In the genomic region with DNA sequence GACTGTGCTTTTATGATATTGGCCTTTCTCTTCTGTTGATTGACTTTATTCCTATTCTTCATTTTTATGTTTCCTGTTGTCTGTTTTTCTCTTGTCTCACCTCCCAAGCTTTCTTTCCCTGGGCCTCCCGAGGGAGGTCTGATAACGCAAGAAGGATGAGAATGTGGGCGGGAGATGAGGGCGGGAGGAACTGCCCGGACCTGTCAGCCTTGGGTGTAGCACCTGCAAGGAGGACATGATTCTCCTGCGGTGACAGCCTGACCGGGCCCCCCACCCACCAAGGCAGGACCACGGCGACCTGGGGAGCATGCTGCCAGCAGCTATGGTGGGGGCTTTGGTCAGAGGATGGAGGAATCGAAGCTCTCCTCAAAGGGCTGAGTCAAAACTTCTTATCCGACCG, we compare ENCODE assay signal across 16 cellular contexts.
DNase-seq lines count a peak whose midpoint lies in the region; ATAC-seq and TF ChIP-seq lines count a peak whose summit lies in the region.
"Had no signal": no experiment of that assay in that cellular context is flagged by ENCODE, and none has a peak within 500 bp of the region (broad histone marks: within the 10 kb centered on the region; RNA-seq: fewer than 3 reads in every experiment).

No MANE protein-coding gene starts in this region.

- H3K27me3 ChIP-seq in DOHH2 (ENCODE audit: control insufficient read depth, low read length) (no peaks in the 10 kb centered on the region), spleen (replicated peaks in 1 of 7) (no peaks in the 10 kb centered on the region), vagina (no peaks in the 10 kb centered on the region)
- no peaks in the 10 kb centered on the region for H3K27me3 ChIP-seq in CD4-positive, alpha-beta memory T cell (ENCODE audit: insufficient read depth, low read length)
- H3K27me3 ChIP-seq: brain microvascular endothelial cell, neural progenitor cell, SJCRH30 had no signal

- no peaks in the 10 kb centered on the region for H3K4me1 Mint-ChIP-seq in CD4-positive, alpha-beta memory T cell

- H3K9me3 ChIP-seq in DOHH2 (ENCODE audit: control insufficient read depth, insufficient read depth, low read length) (no peaks in the 10 kb centered on the region), spleen (no peaks in the 10 kb centered on the region), vagina (no peaks in the 10 kb centered on the region)
- no peaks in the 10 kb centered on the region for H3K9me3 ChIP-seq in CD4-positive, alpha-beta memory T cell (ENCODE audit: control insufficient read depth in 1 of 2, low read length in 2 of 2)
- H3K9me3 ChIP-seq: SJCRH30 had no signal

- peaks cover 100% of the 10 kb centered on the region for H3K4me1 ChIP-seq in DOHH2 (ENCODE audit: control insufficient read depth, low read length)
- H3K4me1 ChIP-seq in spleen: peaks cover 37 to 100% (median 84%) of the 10 kb centered on the region in 6 donors
- peaks cover 7% of the 10 kb centered on the region for H3K4me1 ChIP-seq in vagina
- no peaks in the 10 kb centered on the region for H3K4me1 ChIP-seq in CD4-positive, alpha-beta memory T cell (ENCODE audit: insufficient read depth, low read length)
- H3K4me1 ChIP-seq: SJCRH30 had no signal

- peak; percentile 18 for ATAC-seq in left colon

- peak overlapping the region; percentile 95 for H3K27ac ChIP-seq in DOHH2 (ENCODE audit: low read depth, low read length)
- no peak overlapping the region for H3K27ac ChIP-seq in RWPE1
- H3K27ac ChIP-seq in spleen: peak overlapping the region; percentile 16 to 91 (median 82)
- H3K27ac ChIP-seq in vagina: no peak overlapping the region
- H3K27ac ChIP-seq in CD4-positive, alpha-beta memory T cell (ENCODE audit: low read depth, low read length): no peak overlapping the region
- H3K27ac ChIP-seq: brain microvascular endothelial cell, HL-60, neural progenitor cell, SJCRH30 had no signal

- DNase-seq in RWPE1 (ENCODE audit: low spot score) (peak; percentile 36), left colon (no peak), spleen (peak; percentile 77), vagina (ENCODE audit: extremely low spot score in 2 of 2) (no peak), NCI-H1694 (lab: John Stamatoyannopoulos, UW) (no peak)
- no peak for DNase-seq in CD4-positive, alpha-beta memory T cell
- DNase-seq: brain microvascular endothelial cell, NCI-H774 had no signal

- H3K27me3 Mint-ChIP-seq in CD4-positive, alpha-beta memory T cell: no peaks in the 10 kb centered on the region
- H3K27me3 Mint-ChIP-seq: activated naive CD8-positive, alpha-beta T cell had no signal

- WGBS in spleen, 5 donors: 66 to 84% (median 76%) methylated on average over 12 of the region's 12 CpGs

- CTCF ChIA-PET in RWPE1 (lab: Yijun Ruan, JAX): interaction anchor here (0.8 to 1.3 kb wide), 2 partner anchors 8 to 128 kb away, joined by 5 to 9 read pairs; no protein-coding TSS in a partner anchor
- CTCF ChIA-PET in CD4-positive, alpha-beta memory T cell (lab: Charles Lee; ENCODE audit: partially characterized antibody): interaction anchor here (0.8 to 2.1 kb wide), 10 partner anchors 9 to 129 kb away, joined by 3 to 11 read pairs (median 6); partner anchors contain the start of gene PLEKHG1

- no peaks in the 10 kb centered on the region for H3K36me3 Mint-ChIP-seq in CD4-positive, alpha-beta memory T cell
- H3K36me3 Mint-ChIP-seq: activated naive CD8-positive, alpha-beta T cell had no signal

- H4K20me1 ChIP-seq in DOHH2 (ENCODE audit: control insufficient read depth, insufficient read depth, low read depth, low read length): no peaks in the 10 kb centered on the region

- POLR2A ChIA-PET in RWPE1 (lab: Yijun Ruan, JAX; ENCODE audit: low non-redundant PET): interaction anchor here (0.7 kb wide), 1 partner anchor 41 kb away, joined by 3 read pairs; no protein-coding TSS in a partner anchor
- POLR2A ChIA-PET in CD4-positive, alpha-beta memory T cell (lab: Charles Lee; ENCODE audit: partially characterized antibody): no interaction called here

- H3K27ac Mint-ChIP-seq in CD4-positive, alpha-beta memory T cell: no peak overlapping the region
- H3K27ac Mint-ChIP-seq: activated naive CD8-positive, alpha-beta T cell; activated T-helper 1 cell treated with anti-CD3 and anti-CD28 coated beads, Interleukin-12 subunit alpha, Interleukin-12 subunit beta, Interleukin-2, Interleukin-4 antibody, amounts not matched to agents 30 ng/mL and 10 ng/mL and 1 ng/mL, durations not matched to agents 14 hours and 24 hours and 36 hours; dendritic cell treated with granulocyte-macrophage colony-stimulating factor and Interleukin-4, amounts not matched to agents 40 ng/mL and 50 ng/mL, for 4 days; neural progenitor cell had no signal

- H3K4me3 ChIP-seq in DOHH2 (ENCODE audit: low read length) (peak overlapping the region; percentile 70), spleen (peak overlapping the region; percentile 5 to 65 (median 28)), vagina (no peak overlapping the region)
- no peak overlapping the region for H3K4me3 ChIP-seq in CD4-positive, alpha-beta memory T cell (ENCODE audit: low read length in 2 of 2)
- H3K4me3 ChIP-seq: K562, neural progenitor cell, SJCRH30 had no signal

- intact Hi-C loops in left colon (cut with DNase I, micrococcal nuclease): no loop called here
- intact Hi-C loops in spleen (cut with DNase I; ENCODE audit: low total_unique reads): no loop called here
- intact Hi-C loops in vagina (cut with DNase I): no loop called here
- intact Hi-C loops in CD4-positive, alpha-beta memory T cell (cut with micrococcal nuclease): loop anchor here (1.0 kb wide), 1 partner anchor 129 kb away; no protein-coding TSS in a partner anchor

- TF ChIP-seq POLR2A in spleen (IDR thresholded peaks at IDR 0.05) (no peak), vagina (IDR thresholded peaks at IDR 0.05) (no peak)

- peak overlapping the region; percentile 90 for H3K4me2 ChIP-seq in DOHH2 (ENCODE audit: low read length)
- H3K4me2 ChIP-seq: neural progenitor cell had no signal

- peaks cover 38% of the 10 kb centered on the region for H3F3A ChIP-seq in DOHH2 (ENCODE audit: control insufficient read depth, insufficient read depth)

- H3K9me2 ChIP-seq in DOHH2 (replicated peaks; ENCODE audit: control insufficient read depth, low read length): no peaks in the 10 kb centered on the region

- TF ChIP-seq CTCF in DOHH2 (IDR thresholded peaks at IDR 0.05; ENCODE audit: low read depth, low read length, poor library complexity, severe bottlenecking): no peak
- TF ChIP-seq CTCF in RWPE1 (conservative IDR thresholded peaks at IDR 0.05; ENCODE audit: low read depth): no peak
- TF ChIP-seq CTCF in spleen (IDR thresholded peaks at IDR 0.05 in 8 of 11, conservative IDR thresholded peaks at IDR 0.05 in 3 of 11): no peak
- no peak for TF ChIP-seq CTCF in vagina (IDR thresholded peaks at IDR 0.05)

- H3K79me2 ChIP-seq in DOHH2 (ENCODE audit: control insufficient read depth, low read length): peaks cover 89% of the 10 kb centered on the region

- peaks cover 40% of the 10 kb centered on the region for H3K36me3 ChIP-seq in DOHH2 (ENCODE audit: control insufficient read depth, low read length)
- peaks cover 0 to 3% (median 0%) of the 10 kb centered on the region in 6 donors for H3K36me3 ChIP-seq in spleen
- H3K36me3 ChIP-seq in vagina: no peaks in the 10 kb centered on the region
- H3K36me3 ChIP-seq in CD4-positive, alpha-beta memory T cell (ENCODE audit: insufficient read depth, low read length): no peaks in the 10 kb centered on the region
- H3K36me3 ChIP-seq: brain microvascular endothelial cell, neural progenitor cell, SJCRH30 had no signal

- no peaks in the 10 kb centered on the region for H3K9me3 Mint-ChIP-seq in CD4-positive, alpha-beta memory T cell
- H3K9me3 Mint-ChIP-seq: activated T-helper 1 cell treated with anti-CD3 and anti-CD28 coated beads, Interleukin-12 subunit alpha, Interleukin-12 subunit beta, Interleukin-2, Interleukin-4 antibody, amounts not matched to agents 30 ng/mL and 10 ng/mL and 1 ng/mL, durations not matched to agents 14 hours and 24 hours and 36 hours; dendritic cell treated with granulocyte-macrophage colony-stimulating factor and Interleukin-4, amounts not matched to agents 40 ng/mL and 50 ng/mL, for 4 days had no signal

- no peak overlapping the region for H3K4me3 Mint-ChIP-seq in CD4-positive, alpha-beta memory T cell
- H3K4me3 Mint-ChIP-seq: activated naive CD8-positive, alpha-beta T cell; activated T-helper 1 cell treated with anti-CD3 and anti-CD28 coated beads, Interleukin-12 subunit alpha, Interleukin-12 subunit beta, Interleukin-2, Interleukin-4 antibody, amounts not matched to agents 30 ng/mL and 10 ng/mL and 1 ng/mL, durations not matched to agents 14 hours and 24 hours and 36 hours; dendritic cell treated with granulocyte-macrophage colony-stimulating factor and Interleukin-4, amounts not matched to agents 40 ng/mL and 50 ng/mL, for 4 days; neural progenitor cell had no signal

Comparison
In these comparisons a context has a peak if more than half of its experiments do, and no peak if none do; other contexts are left out.
1. H3K27ac ChIP-seq: peak in DOHH2 (single experiment) and spleen (8 of 8); none in RWPE1 (single experiment), vagina (single experiment) and CD4-positive, alpha-beta memory T cell (single experiment).
2. H3K4me3 ChIP-seq: peak in DOHH2 (single experiment) and spleen (8 of 8); none in vagina (0 of 2) and CD4-positive, alpha-beta memory T cell (0 of 2).
3. DNase-seq: peak in RWPE1 (single experiment) and spleen (single experiment); none in left colon (0 of 2), vagina (0 of 2), CD4-positive, alpha-beta memory T cell (0 of 5) and NCI-H1694 (single experiment).